8 cellular contexts compared by ENCODE assay signal in genomic region chrX:53421772-53422090, GRCh38. TPM values are rescaled to one million over a fixed set of nuclear protein-coding genes. Genes with fewer than 3 reads are reported as not detected.
A peak's percentile ranks its signal among the peaks of the same experiment; 100 is the strongest.
DNase-seq lines count a peak whose midpoint lies in the region; ATAC-seq, FAIRE-seq and TF ChIP-seq lines count a peak whose summit lies in the region.

No MANE protein-coding gene starts in this region.

- no peaks in the 10 kb centered on the region for H3K27me3 Mint-ChIP-seq in Calu3 (ENCODE audit: unreplicated experiment)

- TF ChIP-seq RAD21 in K562 (CRISPR knock-in tag; conservative IDR thresholded peaks at IDR 0.05 in 1 of 2, IDR thresholded peaks at IDR 0.05 in 1 of 2), result no peak

- H3K9me1 ChIP-seq in K562 (ENCODE audit: control insufficient read depth, insufficient read depth, low read length), result no peaks in the 10 kb centered on the region

- no peaks in the 10 kb centered on the region for H3K27me3 ChIP-seq in K562 (ENCODE audit: control insufficient read depth in 2 of 2, insufficient read depth in 2 of 2, low read length in 2 of 2)
- no peaks in the 10 kb centered on the region for H3K27me3 ChIP-seq in lung (ENCODE audit: control insufficient read depth, insufficient read depth)

- H2AFZ ChIP-seq in K562 (ENCODE audit: low read depth, low read length), result peak overlapping the region; percentile 95

- H3K36me3 Mint-ChIP-seq in Calu3 (ENCODE audit: insufficient read depth, unreplicated experiment), result peaks cover 21% of the 10 kb centered on the region

- H3K27ac ChIP-seq in K562 (ENCODE audit: extremely low read depth, low read depth, low read length) (peak overlapping the region; percentile 100), lung (ENCODE audit: low read depth in 1 of 2, low read length in 1 of 2) (peak overlapping the region; percentile 82 to 93), urinary bladder (ENCODE audit: low read depth) (peak overlapping the region; percentile 91)

- H3K9ac ChIP-seq in K562 (ENCODE audit: insufficient read depth in 1 of 2, low read depth in 2 of 2, low read length in 2 of 2), result peak overlapping the region; percentile 100

- TF ChIP-seq CTCF in Calu3 (IDR thresholded peaks at IDR 0.05; ENCODE audit: unreplicated experiment) (no peak), LNCaP clone FGC (IDR thresholded peaks at IDR 0.05; ENCODE audit: control insufficient read depth, extremely low read depth, insufficient read depth) (no peak), K562 (IDR thresholded peaks at IDR 0.05 in 2 of 3, conservative IDR thresholded peaks at IDR 0.05 in 1 of 3; ENCODE audit: insufficient read depth in 2 of 3, low read depth in 1 of 3, low read length in 3 of 3) (no peak), lung (IDR thresholded peaks at IDR 0.05; ENCODE audit: control extremely low read depth, extremely low read depth) (no peak)

- BruUV-seq in Calu3 (replicated peaks; lab: Mats Ljungman, UMichigan), result no TSS peak
- BruUV-seq in K562 (replicated peaks; lab: Mats Ljungman, UMichigan), result no TSS peak

- in situ Hi-C loops in K562 (cut with MboI), result no loop called here

- POLR2A ChIA-PET in K562 (lab: Yijun Ruan, JAX), result interaction anchor here (0.6 to 4.1 kb wide), 22 partner anchors 9 to 339 kb away, joined by 3 to 37 read pairs (median 4); partner anchors contain the start of gene HSD17B10

- no peak for TF ChIP-seq POLR2A in K562 (conservative IDR thresholded peaks at IDR 0.05)

- H3K27ac Mint-ChIP-seq in Calu3 (ENCODE audit: unreplicated experiment), result peak overlapping the region; percentile 90

- FAIRE-seq in K562 (lab: Jason Lieb, UNC), result no peak

- peaks cover 13% of the 10 kb centered on the region for H3K4me1 Mint-ChIP-seq in Calu3 (ENCODE audit: low read depth, unreplicated experiment)

- H3K4me2 ChIP-seq in K562 (ENCODE audit: insufficient read depth, low read length), result peak overlapping the region; percentile 93

- peaks cover 35% of the 10 kb centered on the region for H3K36me3 ChIP-seq in K562 (ENCODE audit: control insufficient read depth, insufficient read depth, low read length)
- no peaks in the 10 kb centered on the region for H3K36me3 ChIP-seq in lung (ENCODE audit: control insufficient read depth in 2 of 2, insufficient read depth in 2 of 2, low read length in 2 of 2)
- H3K36me3 ChIP-seq in urinary bladder (ENCODE audit: insufficient read depth), result no peaks in the 10 kb centered on the region

- 0% methylated on average over 7 of the region's 15 CpGs for WGBS in K562 (ENCODE audit: insufficient coverage, low coverage, missing lambda C conversion rate)
- 0 to 1% methylated on average over 15 of the region's 15 CpGs for WGBS in lung, 2 donors
- WGBS in urinary bladder, result under 1% methylated on average over 15 of the region's 15 CpGs

- no peak for TF ChIP-seq EP300 in K562 (IDR thresholded peaks at IDR 0.05; ENCODE audit: low read length)

- H4K20me1 ChIP-seq in K562 (replicated peaks; ENCODE audit: control insufficient read depth, insufficient read depth, low read length), result peaks cover 19% of the 10 kb centered on the region

- peaks cover 56% of the 10 kb centered on the region for H3K79me2 ChIP-seq in K562 (ENCODE audit: control insufficient read depth, insufficient read depth, low read length)

- intact Hi-C loops in Calu3 (cut with micrococcal nuclease; ENCODE audit: unreplicated experiment) (no loop called here), K562 (cut with micrococcal nuclease) (no loop called here)

- CTCF ChIA-PET in Calu3 (lab: Charles Lee), result interaction anchor here (0.6 to 1.2 kb wide), 3 partner anchors 9 to 388 kb away, joined by 3 to 10 read pairs (median 3); no protein-coding TSS in a partner anchor
- CTCF ChIA-PET in K562 (lab: Yijun Ruan, JAX; ENCODE audit: low intra/inter-chr PET ratio), result interaction anchor here (0.6 kb wide), 1 partner anchor 1740 kb away, joined by 3 read pairs; no protein-coding TSS in a partner anchor

- peak; percentile 9 for ATAC-seq in GM21381 (IDR thresholded peaks at IDR 0.05; ENCODE audit: unreplicated experiment)
- ATAC-seq in K562, result no peak; the same call in 2 of the 3 replicates
- no peak for ATAC-seq in lung (ENCODE audit: insufficient read depth, low FRiP score)
- no peak for ATAC-seq in HG03039 (IDR thresholded peaks at IDR 0.05; ENCODE audit: unreplicated experiment)

- DNase-seq in Calu3 (no peak), LNCaP clone FGC (ENCODE audit: low read depth) (no peak), K562 (ENCODE audit: extremely low read depth in 1 of 4, low spot score in 3 of 4) (no peak), lung (ENCODE audit: low spot score) (no peak), AG08395 (ENCODE audit: low spot score) (no peak)

- H3K9me3 ChIP-seq in K562 (replicated peaks; ENCODE audit: control insufficient read depth, insufficient read depth, low read depth, low read length) (no peaks in the 10 kb centered on the region), lung (ENCODE audit: control insufficient read depth in 2 of 2, insufficient read depth in 1 of 2, low read length in 1 of 2) (no peaks in the 10 kb centered on the region)

- H3K9me3 Mint-ChIP-seq in Calu3 (ENCODE audit: low read depth, unreplicated experiment), result no peaks in the 10 kb centered on the region

- peaks cover 4 to 9% of the 10 kb centered on the region in 2 experiments; a peak in 4 of 5 replicates for H3K4me1 ChIP-seq in K562 (replicated peaks in 1 of 2; ENCODE audit: control insufficient read depth in 2 of 2, insufficient read depth in 2 of 2, low read length in 2 of 2)
- H3K4me1 ChIP-seq in lung (ENCODE audit: control insufficient read depth in 2 of 2, insufficient read depth in 2 of 2, low read length in 2 of 2), result peaks cover 0 to 3% of the 10 kb centered on the region in 2 donors
- H3K4me1 ChIP-seq in urinary bladder (ENCODE audit: insufficient read depth), result peaks cover 2% of the 10 kb centered on the region

- H3K4me3 ChIP-seq in LNCaP clone FGC (ENCODE audit: low read depth, low read length) (peak overlapping the region; percentile 82), K562 (peak overlapping the region; percentile 90), lung (peak overlapping the region; percentile 70), urinary bladder (ENCODE audit: low read depth, low read length) (peak overlapping the region; percentile 61)

- H3K4me3 Mint-ChIP-seq in Calu3 (ENCODE audit: low read depth, unreplicated experiment), result peak overlapping the region; percentile 81

RNA-seq across cellular contexts. Expression of gene SMC1A, which starts 0.7 kb away (rescaled TPM):
- 91.5 and 100 TPM in 2 replicates for total RNA-seq in Calu3 (2022)
- 87.6 and 153 TPM in 2 replicates for total RNA-seq in K562 (2011; cell fraction: chromatin; rRNA removed; ENCODE audit: low replicate concordance)
- total RNA-seq in K562 (2011; cell fraction: nucleolus; rRNA removed), result 39.2 and 54.7 TPM in 2 replicates
- total RNA-seq in K562 (2011; cell fraction: nucleoplasm; rRNA removed), result 73.0 and 90.5 TPM in 2 replicates
- total RNA-seq in K562 (2014; rRNA removed), result 55.6 and 71.0 TPM in 2 replicates
- 72.9 and 93.0 TPM in 2 replicates for total RNA-seq in K562 (2014; rRNA removed; fragmentation: Illumina TruSeq; extraction: Trizol)
- total RNA-seq in K562 (2015; rRNA removed; fragmentation: Illumina TruSeq; extraction: Trizol), result 63.8 and 70.1 TPM in 2 replicates
- 110 and 126 TPM in 2 replicates for total RNA-seq in K562 (2021)
- polyA plus RNA-seq in K562 (2011; rRNA removed), result 61.3 and 71.2 TPM in 2 replicates
- polyA plus RNA-seq in K562 (2011; cell fraction: cytosol; rRNA removed), result 36.8 and 57.9 TPM in 2 replicates
- polyA plus RNA-seq in K562 (2011; cell fraction: nucleus; rRNA removed), result 70.3 and 89.4 TPM in 2 replicates
- 72.7 and 94.5 TPM in 2 replicates for polyA plus RNA-seq in K562 (2012)
- polyA plus RNA-seq in K562 (2014; fragmentation: Illumina TruSeq; extraction: Trizol), result 125 and 126 TPM in 2 replicates
- polyA plus RNA-seq in K562 (2014; fragmentation: Nextera tagmentation; extraction: Ambion mirVana), result 10 to 100 TPM; 28.5 to 43.6 TPM
- 80.6 and 82.8 TPM in 2 replicates for polyA plus RNA-seq in K562 (2014; rRNA removed)
- polyA minus RNA-seq in K562 (2011; rRNA and poly(A)+ RNA removed), result 149 and 164 TPM in 2 replicates
- polyA minus RNA-seq in K562 (2011; cell fraction: cytosol; rRNA and poly(A)+ RNA removed), result 82.7 and 109 TPM in 2 replicates
- polyA minus RNA-seq in K562 (2011; cell fraction: nucleus; rRNA and poly(A)+ RNA removed), result 31.1 and 50.1 TPM in 2 replicates
- 10 to 100 TPM; 27.8 to 56.2 TPM for total RNA-seq in lung
- polyA plus RNA-seq in lung, result 10 to 100 TPM; 11.2 to 17.1 TPM
- total RNA-seq in urinary bladder, result 15.2 TPM
- 26.1 TPM for polyA plus RNA-seq in urinary bladder

RNA-seq across cellular contexts. Expression of gene RIBC1, which starts 0.9 kb away (rescaled TPM):
- 1.2 and 1.6 TPM in 2 replicates for total RNA-seq in Calu3 (2022)
- total RNA-seq in K562 (2011; cell fraction: chromatin; rRNA removed; ENCODE audit: low replicate concordance), result 0.35 and 0.74 TPM in 2 replicates
- total RNA-seq in K562 (2011; cell fraction: nucleolus; rRNA removed), result not detected in 2 replicates
- total RNA-seq in K562 (2011; cell fraction: nucleoplasm; rRNA removed), result 0.51 and 0.99 TPM in 2 replicates
- total RNA-seq in K562 (2014; rRNA removed), result 0.18 and 0.61 TPM in 2 replicates
- total RNA-seq in K562 (2014; rRNA removed; fragmentation: Illumina TruSeq; extraction: Trizol), result 0.32 and 0.44 TPM in 2 replicates
- total RNA-seq in K562 (2015; rRNA removed; fragmentation: Illumina TruSeq; extraction: Trizol), result 0.38 and 0.47 TPM in 2 replicates
- 0.20 and 0.51 TPM in 2 replicates for total RNA-seq in K562 (2021)
- 0.15 and 0.17 TPM in 2 replicates for polyA plus RNA-seq in K562 (2011; rRNA removed)
- 0.15 and 0.22 TPM in 2 replicates for polyA plus RNA-seq in K562 (2011; cell fraction: cytosol; rRNA removed)
- 0.51 and 1.2 TPM in 2 replicates for polyA plus RNA-seq in K562 (2011; cell fraction: nucleus; rRNA removed)
- polyA plus RNA-seq in K562 (2012), result 0.65 and 0.73 TPM in 2 replicates
- polyA plus RNA-seq in K562 (2014; fragmentation: Illumina TruSeq; extraction: Trizol), result 0.48 and 0.50 TPM in 2 replicates
- polyA plus RNA-seq in K562 (2014; fragmentation: Nextera tagmentation; extraction: Ambion mirVana), result under 1 TPM; 0.07 to 0.49 TPM
- polyA plus RNA-seq in K562 (2014; rRNA removed), result 0.23 and 0.51 TPM in 2 replicates
- polyA minus RNA-seq in K562 (2011; rRNA and poly(A)+ RNA removed), result 0.21 and 0.35 TPM in 2 replicates
- not detected in 2 replicates for polyA minus RNA-seq in K562 (2011; cell fraction: cytosol; rRNA and poly(A)+ RNA removed)
- polyA minus RNA-seq in K562 (2011; cell fraction: nucleus; rRNA and poly(A)+ RNA removed), result 0.22 TPM in 1 of 2 replicates, not detected in the other
- total RNA-seq in lung, result 10 to 100 TPM; 10.9 to 12.7 TPM
- 1 to 10 TPM; 6.0 to 8.6 TPM for polyA plus RNA-seq in lung
- total RNA-seq in urinary bladder, result 0.32 TPM
- polyA plus RNA-seq in urinary bladder, result 1.3 TPM

RNA-seq across cellular contexts. Expression of gene HSD17B10, which starts 12.4 kb away (rescaled TPM):
- total RNA-seq in Calu3 (2022) (125 and 127 TPM in 2 replicates), K562 (2014; rRNA removed) (197 and 227 TPM in 2 replicates), K562 (2014; rRNA removed; fragmentation: Illumina TruSeq; extraction: Trizol) (105 and 146 TPM in 2 replicates), K562 (2015; rRNA removed; fragmentation: Illumina TruSeq; extraction: Trizol) (169 and 171 TPM in 2 replicates), K562 (2021) (202 and 205 TPM in 2 replicates), lung (100 to 1,000 TPM in 1 of 2 donors, 10 to 100 TPM in 1; 28.0 to 107 TPM), urinary bladder (28.7 TPM)
- 12.0 and 30.8 TPM in 2 replicates for total RNA-seq in K562 (2011; cell fraction: chromatin; rRNA removed; ENCODE audit: low replicate concordance)
- 46.3 and 49.7 TPM in 2 replicates for total RNA-seq in K562 (2011; cell fraction: nucleolus; rRNA removed)
- 35.0 and 39.5 TPM in 2 replicates for total RNA-seq in K562 (2011; cell fraction: nucleoplasm; rRNA removed)
- polyA plus RNA-seq in K562 (2011; rRNA removed) (187 and 209 TPM in 2 replicates), K562 (2014; fragmentation: Illumina TruSeq; extraction: Trizol) (221 and 258 TPM in 2 replicates), K562 (2014; fragmentation: Nextera tagmentation; extraction: Ambion mirVana) (10 to 100 TPM; 45.3 to 67.9 TPM), K562 (2014; rRNA removed) (186 and 219 TPM in 2 replicates), lung (100 to 1,000 TPM in 1 of 2 donors, 10 to 100 TPM in 1; 80.2 to 118 TPM), urinary bladder (90.4 TPM)
- 264 and 402 TPM in 2 replicates for polyA plus RNA-seq in K562 (2011; cell fraction: cytosol; rRNA removed)
- 82.9 and 102 TPM in 2 replicates for polyA plus RNA-seq in K562 (2011; cell fraction: nucleus; rRNA removed)
- polyA plus RNA-seq in K562 (2012), result 157 and 231 TPM in 2 replicates
- polyA minus RNA-seq in K562 (2011; rRNA and poly(A)+ RNA removed), result 128 and 192 TPM in 2 replicates
- 66.0 and 75.1 TPM in 2 replicates for polyA minus RNA-seq in K562 (2011; cell fraction: cytosol; rRNA and poly(A)+ RNA removed)
- polyA minus RNA-seq in K562 (2011; cell fraction: nucleus; rRNA and poly(A)+ RNA removed), result 12.8 and 15.1 TPM in 2 replicates
